In genomic region chr1:182262425-182262824, GRCh38 we compare ENCODE assay signal across 16 cellular contexts.
DNase-seq lines count a peak whose midpoint lies in the region; ATAC-seq and TF ChIP-seq lines count a peak whose summit lies in the region.
"Had no signal": no experiment of that assay in that cellular context is flagged by ENCODE, and none has a peak within 500 bp of the region (broad histone marks: within the 10 kb centered on the region; RNA-seq: fewer than 3 reads in every experiment).

No MANE protein-coding gene starts in this region.

- no peak overlapping the region for H3K4me3 Mint-ChIP-seq in T-cell
- H3K4me3 Mint-ChIP-seq: HFFc6 had no signal

- POLR2A ChIA-PET in T-cell (lab: Charles Lee): no interaction called here

- H3K27ac Mint-ChIP-seq in T-cell: peak overlapping the region; percentile 6 to 40
- H3K27ac Mint-ChIP-seq: HFFc6 had no signal

- H3K9me3 ChIP-seq in KOPT-K1 (ENCODE audit: insufficient read depth, low read length, poor library complexity, severe bottlenecking): no peaks in the 10 kb centered on the region
- H3K9me3 ChIP-seq: BE2C had no signal

- DNase-seq in GF-D8 (lab: John Stamatoyannopoulos, UW) (peak; percentile 72), T-cell (no peak), erythroblast (lab: John Stamatoyannopoulos, UW) (peak; percentile 62 to 72), inferior parietal cortex (ENCODE audit: extremely low spot score) (no peak)
- no peak for DNase-seq in stimulated activated CD4-positive, alpha-beta T cell treated with anti-CD3 and anti-CD28 coated beads, Interleukin-4, amount 100 ng/mL, for 24 hours
- DNase-seq: BE2C; CD8-positive, alpha-beta memory T cell; HFFc6; NCI-H1105 treated with DMSO at 0.1 percent for 48 hours; NCI-H187 treated with DMSO at 0.1 percent for 48 hours; NCI-H2171 treated with DMSO at 0.1 percent for 48 hours; NCI-H774; SHP77 treated with DMSO at 0.1 percent for 48 hours; SW 1271 had no signal

- ATAC-seq in T-cell (replicated peaks in 1 of 4): no peak
- no peak for ATAC-seq in GM21723 (IDR thresholded peaks at IDR 0.05; ENCODE audit: unreplicated experiment)

- TF ChIP-seq POLR2A in erythroblast (IDR thresholded peaks at IDR 0.05; ENCODE audit: low read length): no peak

- H3K36me3 Mint-ChIP-seq in T-cell: no peaks in the 10 kb centered on the region
- H3K36me3 Mint-ChIP-seq: CD8-positive, alpha-beta memory T cell had no signal

- H3K27ac ChIP-seq in KOPT-K1 (ENCODE audit: low read depth, low read length, poor library complexity, severe bottlenecking): peak overlapping the region; percentile 99

- CTCF ChIA-PET in T-cell (lab: Charles Lee): no interaction called here

- H3K27me3 Mint-ChIP-seq in T-cell: no peaks in the 10 kb centered on the region
- H3K27me3 Mint-ChIP-seq: CD8-positive, alpha-beta memory T cell had no signal

- H3K9me3 Mint-ChIP-seq in T-cell: no peaks in the 10 kb centered on the region
- H3K9me3 Mint-ChIP-seq: CD8-positive, alpha-beta memory T cell; HFFc6 had no signal

- H3K36me3 ChIP-seq in KOPT-K1 (ENCODE audit: insufficient read depth, low read length): no peaks in the 10 kb centered on the region
- H3K36me3 ChIP-seq: BE2C had no signal

- H3K4me1 Mint-ChIP-seq in T-cell: peaks cover 32 to 50% (median 39%) of the 10 kb centered on the region in 3 donors

Comparison
In these comparisons a context has a peak if more than half of its experiments do, and no peak if none do; other contexts are left out.
1. DNase-seq: peak in GF-D8 (single experiment) and erythroblast (2 of 2); none in T-cell (0 of 34), stimulated activated CD4-positive, alpha-beta T cell treated with anti-CD3 and anti-CD28 coated beads, Interleukin-4, amount 100 ng/mL, for 24 hours (single experiment) and inferior parietal cortex (single experiment).